27 cellular contexts compared by ENCODE assay signal in the genomic region with DNA sequence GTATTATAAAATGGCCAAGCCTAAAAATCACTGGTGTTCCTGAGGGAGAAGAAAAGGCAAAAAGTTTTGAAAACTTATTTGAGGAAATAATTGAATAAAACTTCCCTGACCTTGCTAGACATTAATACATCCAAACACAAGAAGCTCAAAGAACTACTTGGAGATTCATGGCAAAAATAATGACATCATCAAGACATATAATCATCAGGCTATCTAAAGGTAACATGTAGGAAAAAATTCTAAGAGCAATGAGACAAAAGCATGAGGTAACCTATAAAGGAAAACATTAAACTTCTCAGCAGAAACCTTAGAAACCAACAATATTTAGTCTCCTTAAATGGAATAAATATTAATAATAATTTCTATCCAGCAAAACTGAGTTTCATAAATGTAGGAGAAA.
"Had no signal": no experiment of that assay in that cellular context is flagged by ENCODE, and none has a peak within 500 bp of the region (broad histone marks: within the 10 kb centered on the region; RNA-seq: fewer than 3 reads in every experiment).

No MANE protein-coding gene starts in this region.

- H3K27ac ChIP-seq: neural progenitor cell, ovary, parathyroid adenoma, psoas muscle, skin epidermis, spleen, thoracic aorta, thyroid gland, tibial nerve, upper lobe of left lung had no signal

- H3K9me3 ChIP-seq: ovary, thoracic aorta, thyroid gland, tibial nerve, upper lobe of left lung had no signal

- H3K4me1 ChIP-seq: neural progenitor cell, parathyroid adenoma, psoas muscle, spleen, thyroid gland, tibial nerve, upper lobe of left lung had no signal

- FAIRE-seq: urothelium cell line had no signal

- DNase-seq: naive thymus-derived CD4-positive, alpha-beta T cell; natural killer cell; occipital lobe; ovary; posterior cingulate gyrus; psoas muscle; right cardiac atrium; spleen; stimulated activated CD4-positive, alpha-beta T cell treated with anti-CD3 and anti-CD28 coated beads, Interleukin-12 subunit alpha, Interleukin-12 subunit beta, amount 100 ng/mL, for 4 hours; stimulated activated CD4-positive, alpha-beta T cell treated with anti-CD3 and anti-CD28 coated beads, Interleukin-1b, Interleukin-23, amount 100 ng/mL, for 48 hours; stimulated activated CD4-positive, alpha-beta T cell treated with anti-CD3 and anti-CD28 coated beads, Interleukin-4, amount 100 ng/mL, for 1 hour; stimulated activated CD4-positive, alpha-beta T cell treated with anti-CD3 and anti-CD28 coated beads, Interleukin-4, amount 100 ng/mL, for 4 hours; stimulated activated CD8-positive, alpha-beta memory T cell treated with anti-CD3 and anti-CD28 coated beads, Interleukin-4, amount 100 ng/mL, for 48 hours; stimulated activated naive CD4-positive, alpha-beta T cell; stimulated activated naive CD8-positive, alpha-beta T cell treated with anti-CD3 and anti-CD28 coated beads, Interleukin-15, amount 100 ng/mL, for 72 hours; stimulated activated naive CD8-positive, alpha-beta T cell treated with anti-CD3 and anti-CD28 coated beads, Interleukin-15, Interleukin-2, amounts not matched to agents 100 U/mL and 50 U/mL, for 24 hours; substantia nigra; thyroid gland; trophoblast cell; upper lobe of left lung had no signal

- H3K36me3 ChIP-seq: neural progenitor cell, ovary, spleen, thoracic aorta, thyroid gland, tibial nerve, upper lobe of left lung had no signal

- H3K4me3 ChIP-seq: neural progenitor cell, ovary, psoas muscle, skin epidermis, smooth muscle cell, spleen, thoracic aorta, thyroid gland, tibial nerve, upper lobe of left lung had no signal

- H3K9ac ChIP-seq: neural progenitor cell, parathyroid adenoma had no signal
